18 cellular contexts compared by ENCODE assay signal in the genomic region with DNA sequence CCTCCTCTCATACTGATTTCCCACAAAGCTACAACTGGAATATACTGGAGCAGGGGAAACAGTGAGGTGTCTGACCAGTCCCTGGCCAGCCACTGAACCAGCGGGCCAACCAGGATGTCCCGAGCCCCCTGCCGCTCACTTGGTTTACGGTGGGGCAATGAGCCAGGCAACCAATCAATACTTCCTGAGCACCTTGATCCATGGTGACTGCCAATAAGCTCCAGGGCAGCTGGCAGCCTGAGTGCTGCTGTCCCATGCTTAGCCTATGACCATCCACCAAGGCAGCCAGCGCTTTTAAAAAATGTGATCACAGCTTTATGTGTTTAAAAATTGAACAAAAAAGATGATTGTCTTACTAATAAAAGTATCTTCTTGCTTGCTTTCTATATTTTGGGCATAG. TPM values are rescaled to one million over a fixed set of nuclear protein-coding genes. Genes with fewer than 3 reads are reported as not detected.
DNase-seq lines count a peak whose midpoint lies in the region; ATAC-seq and TF ChIP-seq lines count a peak whose summit lies in the region.
"Had no signal": no experiment of that assay in that cellular context is flagged by ENCODE, and none has a peak within 500 bp of the region (broad histone marks: within the 10 kb centered on the region; RNA-seq: fewer than 3 reads in every experiment).

No MANE protein-coding gene starts in this region.

- no peaks in the 10 kb centered on the region for H3K9me3 Mint-ChIP-seq in Calu3 (ENCODE audit: low read depth, unreplicated experiment)
- H3K9me3 Mint-ChIP-seq: CD8-positive, alpha-beta T cell; GM23338; HFFc6 had no signal

- CTCF ChIA-PET in Calu3 (lab: Charles Lee), result interaction anchor here (1.0 kb wide), 1 partner anchor 16 kb away, joined by 3 read pairs; no protein-coding TSS in a partner anchor

- TF ChIP-seq CTCF in Calu3 (IDR thresholded peaks at IDR 0.05; ENCODE audit: unreplicated experiment), result no peak

- DNase-seq in NCI-H1092 treated with DMSO at 0.1 percent for 48 hours (lab: John Stamatoyannopoulos, UW) (peak; percentile 0), NCI-H1092 (lab: John Stamatoyannopoulos, UW) (no peak), Calu3 (peak; percentile 17), left lobe of liver (ENCODE audit: low spot score) (no peak), HK-2 (ENCODE audit: unreplicated experiment) (no peak)
- no peak for DNase-seq in activated CD4-positive, alpha-beta T cell treated with anti-CD3 and anti-CD28 coated beads for 4 hours
- DNase-seq: Caco-2; CD4-positive, CD25-positive, alpha-beta regulatory T cell; CD8-positive, alpha-beta T cell; DMS 273 treated with DMSO at 0.1 percent for 48 hours; DMS79; EL; GDM1; HFFc6 had no signal

- H3K27me3 Mint-ChIP-seq in Calu3 (ENCODE audit: unreplicated experiment), result peaks cover 75% of the 10 kb centered on the region

- H3K4me3 Mint-ChIP-seq in Calu3 (ENCODE audit: low read depth, unreplicated experiment), result no peak overlapping the region
- H3K4me3 Mint-ChIP-seq: B cell; CD4-positive, CD25-positive, alpha-beta regulatory T cell; CD8-positive, alpha-beta T cell; GM23338; HFFc6 had no signal

- BruUV-seq in Calu3 (replicated peaks; lab: Mats Ljungman, UMichigan), result no TSS peak

- ATAC-seq in left lobe of liver, result peak; percentile 69
- ATAC-seq: CD8-positive, alpha-beta T cell; GM12878; GM23338 had no signal

- H3K36me3 Mint-ChIP-seq in Calu3 (ENCODE audit: insufficient read depth, unreplicated experiment), result no peaks in the 10 kb centered on the region
- H3K36me3 Mint-ChIP-seq: CD4-positive, CD25-positive, alpha-beta regulatory T cell; CD8-positive, alpha-beta T cell had no signal

- no peak overlapping the region for H3K27ac Mint-ChIP-seq in Calu3 (ENCODE audit: unreplicated experiment)
- H3K27ac Mint-ChIP-seq: B cell; CD4-positive, CD25-positive, alpha-beta regulatory T cell; CD8-positive, alpha-beta T cell; GM23338; HFFc6 had no signal

- no peaks in the 10 kb centered on the region for H3K4me1 Mint-ChIP-seq in Calu3 (ENCODE audit: low read depth, unreplicated experiment)
- H3K4me1 Mint-ChIP-seq: B cell; CD4-positive, CD25-positive, alpha-beta regulatory T cell; GM23338 had no signal

- intact Hi-C loops in Calu3 (cut with micrococcal nuclease; ENCODE audit: unreplicated experiment), result no loop called here

RNA-seq across cellular contexts. Expression of gene SCN10A, which starts 4.2 kb away (rescaled TPM):
- total RNA-seq in Calu3 (2022) (not detected in 2 replicates), left lobe of liver (not detected)
- total RNA-seq: B cell; Caco-2; CD4-positive, CD25-positive, alpha-beta regulatory T cell; CD8-positive, alpha-beta T cell; GM12878; H4; HFFc6 had no signal

Comparison
In these comparisons a context has a peak if more than half of its experiments do, and no peak if none do; other contexts are left out.
1. DNase-seq: peak in NCI-H1092 treated with DMSO at 0.1 percent for 48 hours (single experiment) and Calu3 (single experiment); none in NCI-H1092 (single experiment), left lobe of liver (single experiment), HK-2 (single experiment) and activated CD4-positive, alpha-beta T cell treated with anti-CD3 and anti-CD28 coated beads for 4 hours (0 of 2).